In the genomic region with DNA sequence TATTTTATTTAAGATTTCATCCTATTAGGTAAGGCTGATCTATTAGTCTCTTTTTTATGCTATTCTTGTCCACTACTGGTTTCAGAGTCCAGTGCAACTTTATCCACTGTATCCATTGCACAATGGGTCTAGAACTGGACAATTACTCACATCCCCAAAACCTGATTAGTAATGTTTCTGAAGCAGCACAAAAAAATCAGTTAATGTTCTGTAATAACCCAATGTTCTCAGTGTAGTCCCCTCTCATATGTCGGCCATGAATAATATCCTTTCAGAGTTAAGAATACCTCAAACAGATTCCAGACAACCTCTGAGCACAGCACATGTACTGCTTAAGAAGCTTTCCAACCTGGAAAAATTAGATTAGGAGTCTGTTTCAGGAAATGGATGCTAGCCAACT, we compare ENCODE assay signal across 10 cellular contexts. TPM values are rescaled to one million over a fixed set of nuclear protein-coding genes. Genes with fewer than 3 reads are reported as not detected.
DNase-seq lines count a peak whose midpoint lies in the region; ATAC-seq and TF ChIP-seq lines count a peak whose summit lies in the region.
"Had no signal": no experiment of that assay in that cellular context is flagged by ENCODE, and none has a peak within 500 bp of the region (broad histone marks: within the 10 kb centered on the region; RNA-seq: fewer than 3 reads in every experiment).

No MANE protein-coding gene starts in this region.

- H3K27me3 ChIP-seq in GM23248 (replicated peaks; ENCODE audit: insufficient read depth) (no peaks in the 10 kb centered on the region), breast epithelium (no peaks in the 10 kb centered on the region), sigmoid colon (no peaks in the 10 kb centered on the region)

- TF ChIP-seq EP300 in sigmoid colon (IDR thresholded peaks at IDR 0.05): no peak

- H3K36me3 Mint-ChIP-seq in immature natural killer cell: peaks cover 2 to 8% (median 2%) of the 10 kb centered on the region in 3 donors

- H3K4me2 ChIP-seq in GM23248 (ENCODE audit: unreplicated experiment): no peak overlapping the region

- no peaks in the 10 kb centered on the region for H3K79me2 ChIP-seq in GM23248 (ENCODE audit: insufficient read depth)

- TF ChIP-seq CTCF in breast epithelium (IDR thresholded peaks at IDR 0.05) (no peak), sigmoid colon (IDR thresholded peaks at IDR 0.05) (no peak)

- H3K36me3 ChIP-seq in GM23248 (ENCODE audit: low read depth) (no peaks in the 10 kb centered on the region), breast epithelium (no peaks in the 10 kb centered on the region), sigmoid colon (no peaks in the 10 kb centered on the region)

- no peaks in the 10 kb centered on the region for H3K27me3 Mint-ChIP-seq in immature natural killer cell (ENCODE audit: low read depth in 3 of 3)

- 60 to 71% methylated on average over 1 of the region's 1 CpG for WGBS in GM23248 (ENCODE audit: low coverage in 1 of 2, low lambda C conversion rate in 2 of 2, missing lambda C conversion rate in 2 of 2), 2 experiments
- 14 to 61% methylated on average over 1 of the region's 1 CpG for WGBS in sigmoid colon, 2 donors

- intact Hi-C loops in breast epithelium (cut with DNase I; ENCODE audit: low total_unique reads) (no loop called here), sigmoid colon (cut with DNase I) (no loop called here)

- H3K4me3 Mint-ChIP-seq in immature natural killer cell: no peak overlapping the region

- H3K4me3 ChIP-seq in GM23248 (no peak overlapping the region), breast epithelium (no peak overlapping the region), sigmoid colon (no peak overlapping the region)

- DNase-seq in GM23248: peak; percentile 20
- DNase-seq in breast epithelium (ENCODE audit: low spot score in 2 of 2): no peak
- DNase-seq in immature natural killer cell: no peak
- DNase-seq in sigmoid colon: no peak
- no peak for DNase-seq in dedifferentiated amniotic fluid mesenchymal stem cell (ENCODE audit: extremely low spot score)
- DNase-seq: activated CD8-positive, alpha-beta memory T cell treated with anti-CD3 and anti-CD28 coated beads for 24 hours; NCI-H187 treated with DMSO at 0.1 percent for 48 hours had no signal

- no peaks in the 10 kb centered on the region for H4K20me1 ChIP-seq in GM23248 (ENCODE audit: insufficient read depth)

- H3K9me2 ChIP-seq in GM23248 (ENCODE audit: insufficient read depth): no peaks in the 10 kb centered on the region

- in situ Hi-C loops in GM23248 (cut with MboI): no loop called here

- TF ChIP-seq POLR2A in breast epithelium (IDR thresholded peaks at IDR 0.05): no peak
- TF ChIP-seq POLR2A in sigmoid colon (IDR thresholded peaks at IDR 0.05): no peak

- H3F3A ChIP-seq in GM23248 (ENCODE audit: insufficient read depth): no peaks in the 10 kb centered on the region

- H3K9me3 Mint-ChIP-seq in immature natural killer cell: no peaks in the 10 kb centered on the region

- peak overlapping the region in 4 of 6 donors; percentile 39 to 76 (median 55) for H3K27ac Mint-ChIP-seq in immature natural killer cell

- ATAC-seq in GM21619 (IDR thresholded peaks at IDR 0.05; ENCODE audit: unreplicated experiment) (no peak), GM21390 (IDR thresholded peaks at IDR 0.05; ENCODE audit: unreplicated experiment) (no peak), HG03175 (IDR thresholded peaks at IDR 0.05; ENCODE audit: unreplicated experiment) (no peak)

- H3K4me1 ChIP-seq in GM23248 (ENCODE audit: insufficient read depth) (no peaks in the 10 kb centered on the region), breast epithelium (peaks cover 0 to 12% of the 10 kb centered on the region in 2 donors), sigmoid colon (peaks cover 0 to 36% (median 33%) of the 10 kb centered on the region in 4 donors)

- H3K9ac ChIP-seq in GM23248: no peak overlapping the region

- H3K9me3 ChIP-seq in GM23248 (ENCODE audit: low read depth) (no peaks in the 10 kb centered on the region), breast epithelium (no peaks in the 10 kb centered on the region), sigmoid colon (no peaks in the 10 kb centered on the region)

- H3K4me1 Mint-ChIP-seq in immature natural killer cell: peaks cover 56 to 72% of the 10 kb centered on the region in 2 donors

- no peak overlapping the region for H3K27ac ChIP-seq in GM23248
- peak overlapping the region; percentile 60 to 72 for H3K27ac ChIP-seq in breast epithelium
- peak overlapping the region; percentile 63 to 76 (median 70) for H3K27ac ChIP-seq in sigmoid colon

- no peak overlapping the region for H2AFZ ChIP-seq in GM23248

RNA-seq across cellular contexts. Expression of a gene that starts 29.7 kb away (rescaled TPM):
- total RNA-seq in GM23248 (2014; rRNA removed; shearing (Covaris generic)): under 0.01 TPM in 1 of 2 replicates, not detected in the other
- polyA plus RNA-seq in GM23248 (2016; fragmentation: Nextera tagmentation; extraction: Ambion mirVana): not detected in 2 replicates
- total RNA-seq in breast epithelium: 10 to 100 TPM; 28.6 to 41.1 (median 34.4) TPM
- polyA plus RNA-seq in immature natural killer cell: 100 to 1,000 TPM; 113 to 155 (median 128) TPM
- total RNA-seq in sigmoid colon: 10 to 100 TPM in 3 of 4 donors, 1 to 10 TPM in 1; 9.5 to 28.2 (median 16.9) TPM
- polyA plus RNA-seq in sigmoid colon: 10 to 100 TPM; 16.8 to 28.2 (median 24.5) TPM

Comparison
In these comparisons a context has a peak if more than half of its experiments do, and no peak if none do; other contexts are left out.
1. RNA of a gene that starts 29.7 kb away (total RNA-seq): 28.6 to 41.1 TPM in breast epithelium and 9.5 to 28.2 TPM in sigmoid colon; under 0.01 TPM in GM23248; every median in the first group is over 10 times any median in the second.